Comparison of ENCODE assay signal across 20 cellular contexts in the genomic region with DNA sequence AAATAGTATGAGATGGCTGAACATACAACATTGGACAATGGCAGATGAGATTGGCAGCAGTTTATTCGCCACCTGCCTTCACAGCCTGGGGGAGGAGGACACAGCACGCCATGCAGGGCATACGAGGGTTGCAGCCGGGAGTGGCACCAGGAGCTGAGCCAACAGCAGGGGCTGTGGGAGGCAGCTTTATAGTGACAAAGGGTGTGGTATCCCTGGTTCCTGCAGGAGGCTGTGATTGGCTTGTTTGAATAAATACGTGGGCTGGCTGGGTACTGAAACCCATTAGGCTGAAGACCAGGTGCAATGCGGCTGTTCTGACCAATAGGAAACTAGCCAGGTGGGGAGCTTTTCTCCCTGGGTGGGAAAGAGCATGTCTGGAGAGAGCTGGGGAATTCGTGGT.
A peak's percentile ranks its signal among the peaks of the same experiment; 100 is the strongest.
DNase-seq lines count a peak whose midpoint lies in the region; ATAC-seq and TF ChIP-seq lines count a peak whose summit lies in the region.
"Had no signal": no experiment of that assay in that cellular context is flagged by ENCODE, and none has a peak within 500 bp of the region (broad histone marks: within the 10 kb centered on the region; RNA-seq: fewer than 3 reads in every experiment).

No MANE protein-coding gene starts in this region.

- ATAC-seq in stimulated activated naive CD8-positive, alpha-beta T cell treated with anti-CD3 and anti-CD28 coated beads, Interleukin-15, Interleukin-2, amounts not matched to agents 100 U/mL and 50 U/mL, for 24 hours, result no peak
- no peak for ATAC-seq in heart left ventricle
- ATAC-seq: CD8-positive, alpha-beta T cell; natural killer cell; pancreas; stimulated activated naive CD8-positive, alpha-beta T cell treated with anti-CD3 and anti-CD28 coated beads, Interleukin-15, amount 100 ng/mL, for 72 hours; upper lobe of right lung had no signal

- H3K36me3 ChIP-seq in BLaER1 (no peaks in the 10 kb centered on the region), H7 (replicated peaks; ENCODE audit: control insufficient read depth, insufficient read depth, low read length) (no peaks in the 10 kb centered on the region), prostate gland (no peaks in the 10 kb centered on the region), heart left ventricle (no peaks in the 10 kb centered on the region)
- H3K36me3 ChIP-seq: pancreas, sigmoid colon, upper lobe of right lung had no signal

- H3K9me3 Mint-ChIP-seq in Calu3 (ENCODE audit: low read depth, unreplicated experiment), result no peaks in the 10 kb centered on the region
- H3K9me3 Mint-ChIP-seq: CD8-positive, alpha-beta T cell; natural killer cell; stimulated activated naive CD8-positive, alpha-beta T cell treated with anti-CD3 and anti-CD28 coated beads, Interleukin-15, amount 100 ng/mL, for 72 hours had no signal

- CTCF ChIA-PET in Calu3 (lab: Charles Lee), result no interaction called here

- H3K4me3 ChIP-seq in BLaER1, result no peak overlapping the region
- no peak overlapping the region for H3K4me3 ChIP-seq in H7 (ENCODE audit: insufficient read depth, low read depth, low read length)
- no peak overlapping the region for H3K4me3 ChIP-seq in prostate gland
- H3K4me3 ChIP-seq in heart left ventricle, result no peak overlapping the region
- H3K4me3 ChIP-seq: pancreas, sigmoid colon, upper lobe of right lung had no signal

- TF ChIP-seq POLR2A in prostate gland (IDR thresholded peaks at IDR 0.05) (no peak), heart left ventricle (IDR thresholded peaks at IDR 0.05) (no peak)

- intact Hi-C loops in prostate gland (cut with DNase I), result no loop called here
- intact Hi-C loops in Calu3 (cut with micrococcal nuclease; ENCODE audit: unreplicated experiment), result no loop called here
- intact Hi-C loops in heart left ventricle (cut with DNase I), result no loop called here

- H3K27me3 ChIP-seq in BLaER1 (peaks cover 43% of the 10 kb centered on the region), H7 (ENCODE audit: control insufficient read depth, insufficient read depth, low read length) (peaks cover 45% of the 10 kb centered on the region), prostate gland (replicated peaks; ENCODE audit: insufficient read depth) (peaks cover 9% of the 10 kb centered on the region), heart left ventricle (peaks cover 16 to 92% (median 34%) of the 10 kb centered on the region in 9 donors)

- peaks cover 51% of the 10 kb centered on the region for H3K4me1 ChIP-seq in BLaER1
- H3K4me1 ChIP-seq in prostate gland (replicated peaks), result no peaks in the 10 kb centered on the region
- H3K4me1 ChIP-seq in heart left ventricle, result peaks cover 0 to 14% (median 6%) of the 10 kb centered on the region in 12 donors

- no peak overlapping the region for H3K9ac ChIP-seq in BLaER1

- no TSS peak for BruUV-seq in Calu3 (replicated peaks; lab: Mats Ljungman, UMichigan)

- DNase-seq in H7 (peak; percentile 50), NCI-H2107 (lab: John Stamatoyannopoulos, UW) (peak; percentile 27), SW480 (ENCODE audit: low spot score) (peak; percentile 59), prostate gland (ENCODE audit: low spot score) (no peak), Calu3 (no peak), heart left ventricle (no peak)
- DNase-seq in stimulated activated naive CD8-positive, alpha-beta T cell treated with anti-CD3 and anti-CD28 coated beads, Interleukin-15, Interleukin-2, amounts not matched to agents 100 U/mL and 50 U/mL, for 24 hours, result no peak
- DNase-seq: activated CD4-positive, alpha-beta T cell treated with anti-CD3 and anti-CD28 coated beads, Interleukin-2, amount 50 U/mL, for 48 hours; activated naive CD4-positive, alpha-beta T cell treated with anti-CD3 and anti-CD28 coated beads, Interleukin-2, amount 50 U/mL, for 16 hours; hippocampal formation; KBM-7; natural killer cell; NCI-H1048; NK-92 treated with Interleukin-12 subunit alpha and Interleukin-12 subunit beta, amount 100 ng/mL, for 24 hours; pancreas; sigmoid colon; stimulated activated naive CD8-positive, alpha-beta T cell treated with anti-CD3 and anti-CD28 coated beads, Interleukin-15, amount 100 ng/mL, for 72 hours; upper lobe of right lung had no signal

- H3K9me3 ChIP-seq in BLaER1 (no peaks in the 10 kb centered on the region), prostate gland (no peaks in the 10 kb centered on the region), heart left ventricle (no peaks in the 10 kb centered on the region)
- H3K9me3 ChIP-seq: pancreas, sigmoid colon, upper lobe of right lung had no signal

- H3K4me1 Mint-ChIP-seq in Calu3 (ENCODE audit: low read depth, unreplicated experiment), result peaks cover 10% of the 10 kb centered on the region

- H3K27ac Mint-ChIP-seq in Calu3 (ENCODE audit: unreplicated experiment), result no peak overlapping the region
- H3K27ac Mint-ChIP-seq: CD8-positive, alpha-beta T cell; natural killer cell; stimulated activated naive CD8-positive, alpha-beta T cell treated with anti-CD3 and anti-CD28 coated beads, Interleukin-15, amount 100 ng/mL, for 72 hours had no signal

- no peak overlapping the region for H3K4me3 Mint-ChIP-seq in Calu3 (ENCODE audit: low read depth, unreplicated experiment)
- H3K4me3 Mint-ChIP-seq: CD8-positive, alpha-beta T cell; natural killer cell; stimulated activated naive CD8-positive, alpha-beta T cell treated with anti-CD3 and anti-CD28 coated beads, Interleukin-15, amount 100 ng/mL, for 72 hours had no signal

- TF ChIP-seq CTCF in prostate gland (IDR thresholded peaks at IDR 0.05) (no peak), Calu3 (IDR thresholded peaks at IDR 0.05; ENCODE audit: unreplicated experiment) (no peak), heart left ventricle (IDR thresholded peaks at IDR 0.05) (no peak)

- peaks cover 16% of the 10 kb centered on the region for H3K36me3 Mint-ChIP-seq in Calu3 (ENCODE audit: insufficient read depth, unreplicated experiment)
- H3K36me3 Mint-ChIP-seq: CD8-positive, alpha-beta T cell; natural killer cell had no signal

- H3K27ac ChIP-seq in BLaER1 (no peak overlapping the region), prostate gland (no peak overlapping the region), heart left ventricle (no peak overlapping the region)
- H3K27ac ChIP-seq: pancreas, sigmoid colon, upper lobe of right lung had no signal

- H3K27me3 Mint-ChIP-seq in Calu3 (ENCODE audit: unreplicated experiment), result peaks cover 55% of the 10 kb centered on the region

- H4K20me1 ChIP-seq in BLaER1, result peaks cover 15% of the 10 kb centered on the region

- 45% methylated on average over 7 of the region's 7 CpGs for WGBS in prostate gland
- WGBS in heart left ventricle, 4 donors, result 50 to 55% (median 53%) methylated on average over 7 of the region's 7 CpGs

- peak overlapping the region; percentile 73; the same call in 1 of the 2 replicates for H3K4me2 ChIP-seq in BLaER1

Comparison
In these comparisons a context has a peak if more than half of its experiments do, and no peak if none do; other contexts are left out.
1. DNase-seq: peak in H7 (single experiment), NCI-H2107 (single experiment) and SW480 (single experiment); none in stimulated activated naive CD8-positive, alpha-beta T cell treated with anti-CD3 and anti-CD28 coated beads, Interleukin-15, Interleukin-2, amounts not matched to agents 100 U/mL and 50 U/mL, for 24 hours (single experiment), prostate gland (single experiment), Calu3 (single experiment) and heart left ventricle (0 of 5).